22 cellular contexts compared by ENCODE assay signal in genomic region chr2:238326801-238327365, GRCh38.
"Had no signal": no experiment of that assay in that cellular context is flagged by ENCODE, and none has a peak within 500 bp of the region (broad histone marks: within the 10 kb centered on the region; RNA-seq: fewer than 3 reads in every experiment).

No MANE protein-coding gene starts in this region.

- H3K9me3 Mint-ChIP-seq: activated CD4-positive, alpha-beta memory T cell treated with anti-CD3 and anti-CD28 coated beads, Interleukin-2, amount 10 ng/mL, durations not matched to agents 7 days and 5 days; activated CD4-positive, alpha-beta T cell treated with anti-CD3 and anti-CD28 coated beads, Interleukin-2, amount 10 ng/mL, durations not matched to agents 24 days and 14 days; activated T-cell treated with anti-CD3 and anti-CD28 coated beads, Interleukin-2, amount 50 U/mL, for 24 hours; activated T-helper 17 cell treated with anti-CD3 and anti-CD28 coated beads, Interleukin-2, amount 50 U/mL, for 72 hours; T-helper 2 cell treated with Interferon-gamma antibody and Interleukin-4, amounts not matched to agents 5 μg/mL and 100 μg/mL, for 36 hours had no signal

- H3K9me3 ChIP-seq: colonic mucosa, esophagus muscularis mucosa, mucosa of descending colon, sigmoid colon, thoracic aorta had no signal

- H3K36me3 ChIP-seq: colonic mucosa had no signal

- ATAC-seq: activated CD4-positive, CD25-positive, alpha-beta regulatory T cell treated with anti-CD3 and anti-CD28 coated beads, Interleukin-2, amount 50 U/mL, for 24 hours; activated T-helper 17 cell treated with anti-CD3 and anti-CD28 coated beads, Interleukin-2, amount 50 U/mL, for 72 hours; heart right ventricle; left colon; mucosa of descending colon had no signal

- H3K27me3 ChIP-seq: colonic mucosa, esophagus muscularis mucosa, heart right ventricle, sigmoid colon had no signal

- DNase-seq: activated CD4-positive, alpha-beta memory T cell treated with anti-CD3 and anti-CD28 coated beads, Interleukin-2, amount 10 ng/mL, durations not matched to agents 7 days and 5 days; activated CD4-positive, alpha-beta T cell treated with anti-CD3 and anti-CD28 coated beads, Interleukin-2, amount 10 ng/mL, durations not matched to agents 24 days and 14 days; activated naive CD4-positive, alpha-beta T cell treated with Interleukin-2 at 50 U/mL for 16 hours; activated naive CD8-positive, alpha-beta T cell treated with anti-CD3 and anti-CD28 coated beads for 36 hours; activated T-cell treated with anti-CD3 and anti-CD28 coated beads, Interleukin-2, amount 50 U/mL, for 24 hours; colonic mucosa; heart right ventricle; left colon; mesenchymal stem cell; mucosa of descending colon; naive B cell; occipital lobe; sigmoid colon; stimulated activated CD4-positive, alpha-beta T cell treated with anti-CD3 and anti-CD28 coated beads, Interleukin-2, amount 100 ng/mL, for 48 hours; stimulated activated CD8-positive, alpha-beta memory T cell treated with anti-CD3 and anti-CD28 coated beads, Interleukin-4, amount 100 ng/mL, for 48 hours; stimulated activated naive CD4-positive, alpha-beta T cell had no signal

- H3K27ac ChIP-seq: colonic mucosa, esophagus muscularis mucosa, heart right ventricle, sigmoid colon, thoracic aorta, VCaP had no signal

- H3K27ac Mint-ChIP-seq: activated CD4-positive, alpha-beta memory T cell treated with anti-CD3 and anti-CD28 coated beads, Interleukin-2, amount 10 ng/mL, durations not matched to agents 7 days and 5 days; activated CD4-positive, alpha-beta T cell treated with anti-CD3 and anti-CD28 coated beads, Interleukin-2, amount 10 ng/mL, durations not matched to agents 24 days and 14 days; activated naive CD8-positive, alpha-beta T cell treated with anti-CD3 and anti-CD28 coated beads for 36 hours; activated T-cell treated with anti-CD3 and anti-CD28 coated beads, Interleukin-2, amount 50 U/mL, for 24 hours; activated T-helper 17 cell treated with anti-CD3 and anti-CD28 coated beads, Interleukin-2, amount 50 U/mL, for 72 hours; T-helper 2 cell treated with Interferon-gamma antibody and Interleukin-4, amounts not matched to agents 5 μg/mL and 100 μg/mL, for 36 hours had no signal

- H3K4me3 Mint-ChIP-seq: activated CD4-positive, alpha-beta memory T cell treated with anti-CD3 and anti-CD28 coated beads, Interleukin-2, amount 10 ng/mL, durations not matched to agents 7 days and 5 days; activated CD4-positive, alpha-beta T cell treated with anti-CD3 and anti-CD28 coated beads, Interleukin-2, amount 10 ng/mL, durations not matched to agents 24 days and 14 days; activated naive CD8-positive, alpha-beta T cell treated with anti-CD3 and anti-CD28 coated beads for 36 hours; activated T-cell treated with anti-CD3 and anti-CD28 coated beads, Interleukin-2, amount 50 U/mL, for 24 hours; activated T-helper 17 cell treated with anti-CD3 and anti-CD28 coated beads, Interleukin-2, amount 50 U/mL, for 72 hours; T-helper 2 cell treated with Interferon-gamma antibody and Interleukin-4, amounts not matched to agents 5 μg/mL and 100 μg/mL, for 36 hours had no signal

- H3K4me1 ChIP-seq: colonic mucosa had no signal

- H3K27me3 Mint-ChIP-seq: activated CD4-positive, alpha-beta memory T cell treated with anti-CD3 and anti-CD28 coated beads, Interleukin-2, amount 10 ng/mL, durations not matched to agents 7 days and 5 days; activated CD4-positive, alpha-beta T cell treated with anti-CD3 and anti-CD28 coated beads, Interleukin-2, amount 10 ng/mL, durations not matched to agents 24 days and 14 days; activated naive CD8-positive, alpha-beta T cell treated with anti-CD3 and anti-CD28 coated beads for 36 hours; activated T-cell treated with anti-CD3 and anti-CD28 coated beads, Interleukin-2, amount 50 U/mL, for 24 hours; activated T-helper 17 cell treated with anti-CD3 and anti-CD28 coated beads, Interleukin-2, amount 50 U/mL, for 72 hours; naive B cell had no signal

- H3K4me3 ChIP-seq: colonic mucosa, esophagus muscularis mucosa, heart right ventricle, mucosa of descending colon, sigmoid colon, thoracic aorta had no signal
